In genomic region chr19:2950286-2951124, GRCh38 we compare ENCODE assay signal across 8 cellular contexts. TPM values are rescaled to one million over a fixed set of nuclear protein-coding genes. Genes with fewer than 3 reads are reported as not detected.
DNase-seq lines count a peak whose midpoint lies in the region; ATAC-seq lines count a peak whose summit lies in the region.

No MANE protein-coding gene starts in this region.

- no peaks in the 10 kb centered on the region for H3K9me3 ChIP-seq in effector memory CD4-positive, alpha-beta T cell (ENCODE audit: control insufficient read depth, low read length)

- H3K27ac ChIP-seq in effector memory CD4-positive, alpha-beta T cell (ENCODE audit: insufficient read depth, low read length, poor library complexity, severe bottlenecking): peak overlapping the region; percentile 98

- peak; percentile 86 for ATAC-seq in GM21360 (IDR thresholded peaks at IDR 0.05; ENCODE audit: unreplicated experiment)

- peaks cover 10% of the 10 kb centered on the region for H3K4me1 ChIP-seq in effector memory CD4-positive, alpha-beta T cell (ENCODE audit: control insufficient read depth, insufficient read depth, low read length, poor library complexity, severe bottlenecking)

- peak overlapping the region; percentile 84 for H3K4me3 ChIP-seq in effector memory CD4-positive, alpha-beta T cell (ENCODE audit: insufficient read depth, low read depth, low read length, poor library complexity, severe bottlenecking)

- DNase-seq in COLO829 (ENCODE audit: low spot score) (peak; percentile 100), HT-29 (ENCODE audit: low spot score) (peak; percentile 96), lung microvascular endothelial cell (ENCODE audit: low read depth in 2 of 2) (peak; percentile 100)
- peak; percentile 99 for DNase-seq in NK-92 treated with Interleukin-12 subunit alpha and Interleukin-12 subunit beta, amount 100 ng/mL, for 24 hours (lab: John Stamatoyannopoulos, UW)
- DNase-seq in activated CD8-positive, alpha-beta memory T cell treated with anti-CD3 and anti-CD28 coated beads for 48 hours (ENCODE audit: low read depth in 2 of 3, low spot score in 2 of 3): peak; percentile 97 to 100 (median 99)
- DNase-seq in effector memory CD4-positive, alpha-beta T cell: peak; percentile 100
- DNase-seq in stimulated activated CD4-positive, alpha-beta T cell treated with anti-CD3 and anti-CD28 coated beads, TNF-alpha, amount 100 ng/mL, for 4 hours (ENCODE audit: low read depth in 3 of 3): peak; percentile 99 to 100 (median 100)

- no peaks in the 10 kb centered on the region for H3K36me3 ChIP-seq in effector memory CD4-positive, alpha-beta T cell (ENCODE audit: control insufficient read depth, insufficient read depth, low read length)

- H3K27me3 ChIP-seq in effector memory CD4-positive, alpha-beta T cell (replicated peaks; ENCODE audit: control insufficient read depth, insufficient read depth, low read length, poor library complexity, severe bottlenecking): no peaks in the 10 kb centered on the region

RNA-seq across cellular contexts. Expression of gene ZNF77, which starts 5.7 kb away (rescaled TPM):
- total RNA-seq in HT-29 (2014; rRNA removed; shearing (Covaris generic)): 0.86 and 1.7 TPM in 2 replicates
- 3.3 and 3.4 TPM in 2 replicates for total RNA-seq in lung microvascular endothelial cell

RNA-seq across cellular contexts. Expression of gene TLE6, which starts 26.9 kb away (rescaled TPM):
- 0.48 TPM in 1 of 2 replicates, not detected in the other for total RNA-seq in HT-29 (2014; rRNA removed; shearing (Covaris generic))
- 0.99 and 1.1 TPM in 2 replicates for total RNA-seq in lung microvascular endothelial cell

RNA-seq across cellular contexts. Expression of gene ZNF57, which starts 49.8 kb away (rescaled TPM):
- total RNA-seq in HT-29 (2014; rRNA removed; shearing (Covaris generic)): 5.6 and 5.7 TPM in 2 replicates
- total RNA-seq in lung microvascular endothelial cell: 2.4 and 3.4 TPM in 2 replicates

Comparison
In these comparisons a context has a peak if more than half of its experiments do, and no peak if none do; other contexts are left out.
1. Peak in every context shown above with its lines: DNase-seq, ATAC-seq, H3K4me3 ChIP-seq and H3K27ac ChIP-seq.